ENCODE assay signal across 10 cellular contexts in genomic region chr16:13036600-13036999, GRCh38.
DNase-seq lines count a peak whose midpoint lies in the region; ATAC-seq and TF ChIP-seq lines count a peak whose summit lies in the region.
"Had no signal": no experiment of that assay in that cellular context is flagged by ENCODE, and none has a peak within 500 bp of the region (broad histone marks: within the 10 kb centered on the region; RNA-seq: fewer than 3 reads in every experiment).

No MANE protein-coding gene starts in this region.

- no CpG with 5 or more reads among the region's 4 CpGs for WGBS in IMR-90 (ENCODE audit: extremely low coverage in 2 of 2, insufficient read length in 1 of 2), 2 experiments

- TF ChIP-seq CTCF in IMR-90 (conservative IDR thresholded peaks at IDR 0.05; ENCODE audit: low read depth, low read length), result no peak

- H3K4me3 Mint-ChIP-seq in activated naive CD8-positive, alpha-beta T cell treated with anti-CD3 and anti-CD28 coated beads for 36 hours, result no peak overlapping the region
- H3K4me3 Mint-ChIP-seq in activated T-helper 1 cell treated with anti-CD3 and anti-CD28 coated beads, Interleukin-12 subunit alpha, Interleukin-12 subunit beta, Interleukin-2, Interleukin-4 antibody, amounts not matched to agents 30 ng/mL and 10 ng/mL and 1 ng/mL, durations not matched to agents 14 hours and 24 hours and 36 hours, result no peak overlapping the region

- H3K9me3 Mint-ChIP-seq in activated naive CD8-positive, alpha-beta T cell treated with anti-CD3 and anti-CD28 coated beads for 36 hours, result peaks cover 5% of the 10 kb centered on the region
- H3K9me3 Mint-ChIP-seq in activated T-helper 1 cell treated with anti-CD3 and anti-CD28 coated beads, Interleukin-12 subunit alpha, Interleukin-12 subunit beta, Interleukin-2, Interleukin-4 antibody, amounts not matched to agents 30 ng/mL and 10 ng/mL and 1 ng/mL, durations not matched to agents 14 hours and 24 hours and 36 hours, result peaks cover 17% of the 10 kb centered on the region

- no peak overlapping the region for H4K5ac ChIP-seq in IMR-90 (ENCODE audit: low read depth, low read length)

- no peaks in the 10 kb centered on the region for H3K36me3 Mint-ChIP-seq in activated naive CD8-positive, alpha-beta T cell treated with anti-CD3 and anti-CD28 coated beads for 36 hours
- H3K36me3 Mint-ChIP-seq in activated T-helper 1 cell treated with anti-CD3 and anti-CD28 coated beads, Interleukin-12 subunit alpha, Interleukin-12 subunit beta, Interleukin-2, Interleukin-4 antibody, amounts not matched to agents 30 ng/mL and 10 ng/mL and 1 ng/mL, durations not matched to agents 14 hours and 24 hours and 36 hours (ENCODE audit: low read depth), result no peaks in the 10 kb centered on the region

- no peak overlapping the region for H3K4ac ChIP-seq in IMR-90 (ENCODE audit: low read depth, low read length)

- no peak overlapping the region for H2AK9ac ChIP-seq in IMR-90 (replicated peaks; ENCODE audit: low read depth, low read length, poor library complexity)

- no peak overlapping the region for H3K27ac Mint-ChIP-seq in activated naive CD8-positive, alpha-beta T cell treated with anti-CD3 and anti-CD28 coated beads for 36 hours
- H3K27ac Mint-ChIP-seq in activated T-helper 1 cell treated with anti-CD3 and anti-CD28 coated beads, Interleukin-12 subunit alpha, Interleukin-12 subunit beta, Interleukin-2, Interleukin-4 antibody, amounts not matched to agents 30 ng/mL and 10 ng/mL and 1 ng/mL, durations not matched to agents 14 hours and 24 hours and 36 hours, result no peak overlapping the region
- H3K27ac Mint-ChIP-seq: activated naive CD4-positive, alpha-beta T cell treated with anti-CD3 and anti-CD28 coated beads, Interleukin-2, amount 50 U/mL, for 72 hours had no signal

- no peak overlapping the region for H3K4me2 ChIP-seq in IMR-90 (ENCODE audit: low read depth, low read length)

- TF ChIP-seq RAD21 in IMR-90 (IDR thresholded peaks at IDR 0.05; ENCODE audit: low read length), result no peak

- ATAC-seq in IMR-90 (ENCODE audit: low read depth) (no peak), left lobe of liver (peak; percentile 60), GM19023 (IDR thresholded peaks at IDR 0.05; ENCODE audit: unreplicated experiment) (no peak), HG03432 (IDR thresholded peaks at IDR 0.05; ENCODE audit: unreplicated experiment) (no peak)
- ATAC-seq: activated naive CD4-positive, alpha-beta T cell treated with anti-CD3 and anti-CD28 coated beads, Interleukin-2, amount 50 U/mL, for 72 hours had no signal

- no peak overlapping the region for H3K27ac ChIP-seq in IMR-90 (ENCODE audit: insufficient read depth, low read length)
- H3K27ac ChIP-seq: tibial nerve had no signal

- no peaks in the 10 kb centered on the region for H3K9me1 ChIP-seq in IMR-90 (ENCODE audit: insufficient read depth, low read length)

- H2AK5ac ChIP-seq in IMR-90 (ENCODE audit: low read depth, low read length), result no peak overlapping the region

- H4K20me1 ChIP-seq in IMR-90 (ENCODE audit: insufficient read depth, low read length), result no peaks in the 10 kb centered on the region

- in situ Hi-C loops in IMR-90 (cut with MboI; ENCODE audit: low sequenced_read_pairs), result no loop called here

- H4K8ac ChIP-seq in IMR-90 (ENCODE audit: low read depth in 2 of 2, low read length in 2 of 2), result no peak overlapping the region

- H2BK20ac ChIP-seq in IMR-90 (ENCODE audit: low read depth, low read length), result no peak overlapping the region

- H3K23ac ChIP-seq in IMR-90 (ENCODE audit: low read depth, low read length), result no peak overlapping the region

- intact Hi-C loops in IMR-90 (cut with micrococcal nuclease), result no loop called here
- intact Hi-C loops in activated T-helper 1 cell treated with anti-CD3 and anti-CD28 coated beads, Interleukin-12 subunit alpha, Interleukin-12 subunit beta, Interleukin-2, Interleukin-4 antibody, amounts not matched to agents 30 ng/mL and 10 ng/mL and 1 ng/mL, durations not matched to agents 14 hours and 24 hours and 36 hours (cut with micrococcal nuclease), result no loop called here

- no peak overlapping the region for H2BK120ac ChIP-seq in IMR-90 (ENCODE audit: low read depth, low read length)

- H3K4me1 Mint-ChIP-seq in activated naive CD8-positive, alpha-beta T cell treated with anti-CD3 and anti-CD28 coated beads for 36 hours, result no peaks in the 10 kb centered on the region
- H3K4me1 Mint-ChIP-seq in activated T-helper 1 cell treated with anti-CD3 and anti-CD28 coated beads, Interleukin-12 subunit alpha, Interleukin-12 subunit beta, Interleukin-2, Interleukin-4 antibody, amounts not matched to agents 30 ng/mL and 10 ng/mL and 1 ng/mL, durations not matched to agents 14 hours and 24 hours and 36 hours (ENCODE audit: low read depth), result no peaks in the 10 kb centered on the region

- BruUV-seq in IMR-90 (replicated peaks; lab: Mats Ljungman, UMichigan), result no TSS peak

- no peak overlapping the region for H3K14ac ChIP-seq in IMR-90 (replicated peaks; ENCODE audit: low read depth, low read length)

- no peak overlapping the region for H4K91ac ChIP-seq in IMR-90 (ENCODE audit: insufficient read depth, low read depth, low read length)

- no peak overlapping the region for H3K9ac ChIP-seq in IMR-90 (ENCODE audit: low read depth, low read length)

- H3K4me3 ChIP-seq in IMR-90 (ENCODE audit: insufficient read depth, low read depth, low read length), result no peak overlapping the region
- H3K4me3 ChIP-seq: tibial nerve had no signal

- H3K9me3 ChIP-seq in IMR-90 (ENCODE audit: control insufficient read depth, insufficient read depth, low read length), result peaks cover 7% of the 10 kb centered on the region; the same call in 1 of the 2 replicates

- no peak overlapping the region for H3K56ac ChIP-seq in IMR-90 (ENCODE audit: extremely low read depth, insufficient read depth, low read length)

- H3K27me3 Mint-ChIP-seq in activated naive CD8-positive, alpha-beta T cell treated with anti-CD3 and anti-CD28 coated beads for 36 hours, result no peaks in the 10 kb centered on the region
- no peaks in the 10 kb centered on the region for H3K27me3 Mint-ChIP-seq in activated T-helper 1 cell treated with anti-CD3 and anti-CD28 coated beads, Interleukin-12 subunit alpha, Interleukin-12 subunit beta, Interleukin-2, Interleukin-4 antibody, amounts not matched to agents 30 ng/mL and 10 ng/mL and 1 ng/mL, durations not matched to agents 14 hours and 24 hours and 36 hours (ENCODE audit: insufficient read depth)

- H3K4me1 ChIP-seq in IMR-90 (ENCODE audit: control insufficient read depth, insufficient read depth, low read length), result no peaks in the 10 kb centered on the region
- H3K4me1 ChIP-seq: tibial nerve had no signal

- DNase-seq in AML-193 (lab: John Stamatoyannopoulos, UW) (peak; percentile 9 to 20), IMR-90 (peak; percentile 11), left lobe of liver (ENCODE audit: low spot score) (no peak), HEK293T (ENCODE audit: extremely low spot score) (no peak)
- peak; percentile 1 for DNase-seq in activated naive CD8-positive, alpha-beta T cell treated with anti-CD3 and anti-CD28 coated beads for 36 hours
- no peak for DNase-seq in activated T-helper 1 cell treated with anti-CD3 and anti-CD28 coated beads, Interleukin-12 subunit alpha, Interleukin-12 subunit beta, Interleukin-2, Interleukin-4 antibody, amounts not matched to agents 30 ng/mL and 10 ng/mL and 1 ng/mL, durations not matched to agents 14 hours and 24 hours and 36 hours (ENCODE audit: low spot score)

- no peak overlapping the region for H2BK15ac ChIP-seq in IMR-90 (ENCODE audit: low read depth, low read length)

- CTCF ChIA-PET in IMR-90 (lab: Yijun Ruan, JAX), result no interaction called here
- CTCF ChIA-PET in HEK293T (lab: Yijun Ruan, JAX), result no interaction called here

- dilution Hi-C loops in IMR-90 (cut with HindIII; ENCODE audit: low sequenced_read_pairs, unreplicated experiment), result no loop called here

- H3K36me3 ChIP-seq in IMR-90 (ENCODE audit: control insufficient read depth, insufficient read depth, low read length), result no peaks in the 10 kb centered on the region
- H3K36me3 ChIP-seq: tibial nerve had no signal

- H3K79me1 ChIP-seq in IMR-90 (ENCODE audit: low read depth in 1 of 2, low read length in 2 of 2), result no peaks in the 10 kb centered on the region

- H2BK5ac ChIP-seq in IMR-90 (ENCODE audit: low read depth, low read length, poor library complexity, severe bottlenecking), result no peak overlapping the region

- no peaks in the 10 kb centered on the region for H3K27me3 ChIP-seq in IMR-90 (ENCODE audit: control insufficient read depth, insufficient read depth, low read length)
- H3K27me3 ChIP-seq: tibial nerve had no signal

- H3K18ac ChIP-seq in IMR-90 (ENCODE audit: low read depth, low read length), result no peak overlapping the region

- no peak overlapping the region for H2AFZ ChIP-seq in IMR-90 (replicated peaks; ENCODE audit: low read length, poor library complexity)

- POLR2A ChIA-PET in IMR-90 (lab: Charles Lee; ENCODE audit: unreplicated experiment), result no interaction called here
- POLR2A ChIA-PET in HEK293T (lab: Yijun Ruan, JAX), result no interaction called here

- TF ChIP-seq POLR2A in IMR-90 (IDR thresholded peaks at IDR 0.05; ENCODE audit: low read depth, low read length), result no peak

TF ChIP-seq in IMR-90, 13 proteins besides CTCF, POLR2A, EP300 and RAD21:
- TF ChIP-seq CHD1 (IDR thresholded peaks at IDR 0.05; ENCODE audit: low read depth, low read length) (no peak), MAZ (IDR thresholded peaks at IDR 0.05; ENCODE audit: borderline replicate concordance, low read depth, low read length) (no peak), SMC3 (IDR thresholded peaks at IDR 0.05; ENCODE audit: low read depth, low read length) (no peak), NFE2L2 (IDR thresholded peaks at IDR 0.05; ENCODE audit: low read depth, low read length) (no peak), CEBPB (IDR thresholded peaks at IDR 0.05; ENCODE audit: low read depth, low read length) (no peak)

TF ChIP-seq in HEK293T, 16 proteins besides CTCF, POLR2A, EP300 and RAD21 (continues in another document):
- TF ChIP-seq NFRKB (IDR thresholded peaks at IDR 0.05) (no peak), CTBP1 (IDR thresholded peaks at IDR 0.05; ENCODE audit: borderline replicate concordance) (no peak), FOXK2 (IDR thresholded peaks at IDR 0.05) (no peak), ELF4 (IDR thresholded peaks at IDR 0.05) (no peak), ZNF384 (IDR thresholded peaks at IDR 0.05) (no peak), ARNT (IDR thresholded peaks at IDR 0.05) (no peak), PKNOX1 (IDR thresholded peaks at IDR 0.05) (no peak), SP1 (IDR thresholded peaks at IDR 0.05) (no peak), L3MBTL2 (conservative IDR thresholded peaks at IDR 0.05) (no peak), TARDBP (IDR thresholded peaks at IDR 0.05) (no peak)

Comparison
In these comparisons a context has a peak if more than half of its experiments do, and no peak if none do; other contexts are left out.
1. DNase-seq: peak in AML-193 (2 of 2), IMR-90 (single experiment) and activated naive CD8-positive, alpha-beta T cell treated with anti-CD3 and anti-CD28 coated beads for 36 hours (single experiment); none in left lobe of liver (single experiment), activated T-helper 1 cell treated with anti-CD3 and anti-CD28 coated beads, Interleukin-12 subunit alpha, Interleukin-12 subunit beta, Interleukin-2, Interleukin-4 antibody, amounts not matched to agents 30 ng/mL and 10 ng/mL and 1 ng/mL, durations not matched to agents 14 hours and 24 hours and 36 hours (single experiment) and HEK293T (single experiment).